In the genomic region with DNA sequence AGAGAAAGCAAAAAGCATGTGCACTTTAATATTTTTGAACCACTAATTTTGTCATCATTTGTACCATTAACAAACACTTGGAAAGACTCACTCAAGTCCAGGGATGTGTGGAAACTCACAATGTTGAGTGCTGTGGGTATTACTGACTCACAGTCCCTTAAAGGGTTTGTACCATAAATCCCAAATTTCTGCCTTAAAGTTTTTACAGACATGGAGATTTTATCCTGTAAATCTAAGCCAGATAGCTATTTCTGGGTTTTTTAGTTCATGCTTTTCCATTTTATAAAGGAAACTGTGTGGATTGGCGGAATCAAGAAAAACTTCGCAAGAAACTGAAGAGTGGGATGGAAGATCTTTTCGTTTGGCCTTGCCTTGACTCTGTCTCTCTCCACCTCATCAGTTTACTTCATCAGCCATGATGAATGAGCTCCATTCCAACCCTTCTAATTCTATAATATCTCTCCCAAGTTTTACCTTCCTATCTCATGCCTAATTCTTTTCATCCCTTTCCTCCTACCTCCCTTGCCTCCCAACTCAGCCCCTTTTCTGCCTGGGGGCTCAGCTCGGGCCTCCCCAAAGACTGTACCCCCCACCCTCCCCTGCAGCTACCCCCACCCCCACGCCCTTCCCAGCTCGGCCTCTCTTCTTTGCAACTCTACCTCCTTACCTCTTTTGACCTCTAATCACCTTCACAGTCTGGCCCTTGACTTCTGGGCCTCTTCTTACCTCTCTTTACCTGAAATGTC, we compare ENCODE assay signal across 8 cellular contexts.
DNase-seq lines count a peak whose midpoint lies in the region; ATAC-seq and TF ChIP-seq lines count a peak whose summit lies in the region.

No MANE protein-coding gene starts in this region.

- H3K27ac ChIP-seq in brain microvascular endothelial cell (peak overlapping the region; percentile 84), aorta (ENCODE audit: low read depth in 1 of 2, low read length in 2 of 2) (peak overlapping the region; percentile 67 to 92)

- WGBS in aorta, 2 donors, result 59 to 62% methylated on average over 6 of the region's 6 CpGs

- no peaks in the 10 kb centered on the region for H3K36me3 ChIP-seq in brain microvascular endothelial cell (replicated peaks)
- no peaks in the 10 kb centered on the region for H3K36me3 ChIP-seq in aorta (ENCODE audit: control insufficient read depth in 1 of 2, insufficient read depth in 2 of 2, low read length in 1 of 2)

- TF ChIP-seq CTCF in brain microvascular endothelial cell (IDR thresholded peaks at IDR 0.05; ENCODE audit: low read depth, low read length, missing control alignments), result no peak

- H3K4me3 ChIP-seq in brain microvascular endothelial cell (ENCODE audit: low read depth, low read length) (peak overlapping the region; percentile 71), aorta (ENCODE audit: low read length in 2 of 2) (peak overlapping the region; percentile 87 to 95)

- in situ Hi-C loops in brain microvascular endothelial cell (cut with HindIII; ENCODE audit: low pct_ligation_motif_present, low sequenced_read_pairs), result no loop called here

- intact Hi-C loops in aorta (cut with DNase I), result loop anchor here in 1 of 2 donors (5.0 to 10.0 kb wide), 3 partner anchors 37 to 316 kb away; no protein-coding TSS in a partner anchor

- ATAC-seq in aorta (ENCODE audit: low FRiP score) (no peak), HG03025 (IDR thresholded peaks at IDR 0.05; ENCODE audit: low FRiP score, unreplicated experiment) (no peak), GM19455 (IDR thresholded peaks at IDR 0.05; ENCODE audit: unreplicated experiment) (no peak)

- no peaks in the 10 kb centered on the region for H3K9me3 ChIP-seq in aorta (ENCODE audit: control insufficient read depth, low read length)

- H3K4me1 ChIP-seq in aorta (ENCODE audit: control insufficient read depth in 1 of 2, insufficient read depth in 2 of 2, low read length in 2 of 2), result peaks cover 0 to 4% of the 10 kb centered on the region in 2 donors

- no peaks in the 10 kb centered on the region for H3K27me3 ChIP-seq in brain microvascular endothelial cell (replicated peaks)
- no peaks in the 10 kb centered on the region for H3K27me3 ChIP-seq in aorta (ENCODE audit: control insufficient read depth in 1 of 2, insufficient read depth in 2 of 2, low read length in 1 of 2)

- DNase-seq in AG20443 (ENCODE audit: low spot score), result peak; percentile 17
- peak; percentile 22 for DNase-seq in HuH-7.5 (ENCODE audit: low spot score)
- no peak for DNase-seq in brain microvascular endothelial cell
- DNase-seq in medulla oblongata (ENCODE audit: extremely low spot score), result peak; percentile 46
- DNase-seq in aorta, result no peak
- DNase-seq in NCI-H345 treated with DMSO at 0.1 percent for 48 hours (lab: John Stamatoyannopoulos, UW; ENCODE audit: unreplicated experiment), result no peak

Comparison
In these comparisons a context has a peak if more than half of its experiments do, and no peak if none do; other contexts are left out.
1. DNase-seq: peak in AG20443 (single experiment), HuH-7.5 (single experiment) and medulla oblongata (single experiment); none in brain microvascular endothelial cell (single experiment), aorta (0 of 2) and NCI-H345 treated with DMSO at 0.1 percent for 48 hours (single experiment).